16 cellular contexts compared by ENCODE assay signal in genomic region chr5:65474129-65474711, GRCh38.
"Had no signal": no experiment of that assay in that cellular context is flagged by ENCODE, and none has a peak within 500 bp of the region (broad histone marks: within the 10 kb centered on the region; RNA-seq: fewer than 3 reads in every experiment).

No MANE protein-coding gene starts in this region.

- H3K4me2 ChIP-seq: neural progenitor cell had no signal

- H3K9me3 ChIP-seq: ovary had no signal

- DNase-seq: activated CD8-positive, alpha-beta T cell treated with anti-CD3 and anti-CD28 coated beads for 36 hours; activated gamma-delta T cell treated with Interleukin-2 at 50 U/mL for 16 hours; activated T-cell treated with anti-CD3 and anti-CD28 coated beads, Interleukin-2, amount 50 U/mL, for 48 hours; amygdala; central memory CD4-positive, alpha-beta T cell; effector memory CD8-positive, alpha-beta T cell; glutamatergic neuron; ovary; stimulated activated CD4-positive, alpha-beta T cell treated with anti-CD3 and anti-CD28 coated beads, Interleukin-12 subunit alpha, Interleukin-12 subunit beta, amount 100 ng/mL, for 4 hours; stimulated activated CD4-positive, alpha-beta T cell treated with anti-CD3 and anti-CD28 coated beads, Interleukin-2, amount 100 ng/mL, for 24 hours; T-helper 17 cell; WERI-Rb-1 had no signal

- H3K4me1 ChIP-seq: neural progenitor cell had no signal

- H2AFZ ChIP-seq: neural progenitor cell had no signal

- ATAC-seq: activated CD8-positive, alpha-beta T cell treated with anti-CD3 and anti-CD28 coated beads for 36 hours; effector memory CD8-positive, alpha-beta T cell; sciatic nerve; stimulated activated effector memory CD8-positive, alpha-beta T cell treated with anti-CD3 and anti-CD28 coated beads, Interleukin-12 subunit alpha, Interleukin-12 subunit beta, amount 100 ng/mL, for 72 hours; T-helper 17 cell had no signal

- H3K9ac ChIP-seq: neural progenitor cell had no signal

- H3K27me3 ChIP-seq: neural progenitor cell, ovary had no signal

- H3K27ac ChIP-seq: epithelial cell of prostate, neural progenitor cell, ovary, WERI-Rb-1 had no signal

- H3K4me3 ChIP-seq: neural progenitor cell, ovary had no signal

- H3K36me3 ChIP-seq: neural progenitor cell, ovary, WERI-Rb-1 had no signal
